In genomic region chr15:88490036-88490435, GRCh38 we compare ENCODE assay signal across 1 cellular context.
TF ChIP-seq lines count a peak whose summit lies in the region.

No MANE protein-coding gene starts in this region.

TF ChIP-seq in H1, 55 proteins besides CTCF, POLR2A, EP300 and RAD21:
- TF ChIP-seq JUND (IDR thresholded peaks at IDR 0.05; ENCODE audit: low read length): no peak
- TF ChIP-seq SIN3A (conservative IDR thresholded peaks at IDR 0.05 in 1 of 2, IDR thresholded peaks at IDR 0.05 in 1 of 2; ENCODE audit: low read depth in 1 of 2, low read length in 2 of 2): no peak
- TF ChIP-seq TEAD4 (IDR thresholded peaks at IDR 0.05; ENCODE audit: low read depth, low read length): no peak
- TF ChIP-seq GABPA (IDR thresholded peaks at IDR 0.05; ENCODE audit: borderline replicate concordance, insufficient read depth, low read length): no peak
- no peak for TF ChIP-seq RXRA (IDR thresholded peaks at IDR 0.05; ENCODE audit: insufficient read depth, low read depth, low read length)
- no peak for TF ChIP-seq POLR2AphosphoS5 (IDR thresholded peaks at IDR 0.05; ENCODE audit: low read depth, low read length)
- no peak for TF ChIP-seq ZNF274 (IDR thresholded peaks at IDR 0.05; ENCODE audit: borderline replicate concordance, extremely low read depth, low read length)
- TF ChIP-seq TAF7 (optimal IDR thresholded peaks at IDR 0.05; ENCODE audit: borderline replicate concordance, low read depth, low read length): no peak
- no peak for TF ChIP-seq TAF1 (IDR thresholded peaks at IDR 0.05; ENCODE audit: low read depth, low read length)
- TF ChIP-seq CTBP2 (IDR thresholded peaks at IDR 0.05; ENCODE audit: borderline replicate concordance, insufficient read depth, insufficient read length, low read length): no peak
- TF ChIP-seq FOSL1 (IDR thresholded peaks at IDR 0.05; ENCODE audit: insufficient read depth, low read depth, low read length): no peak
- TF ChIP-seq CHD2 (IDR thresholded peaks at IDR 0.05; ENCODE audit: low read length): no peak
- no peak for TF ChIP-seq SRF (IDR thresholded peaks at IDR 0.05; ENCODE audit: low read depth, low read length)
- no peak for TF ChIP-seq GTF2F1 (IDR thresholded peaks at IDR 0.05; ENCODE audit: borderline replicate concordance, low read depth, low read length)
TF ChIP-seq in H1: peak in this region for 0.
